In genomic region chr4:15413010-15413622, GRCh38 we compare ENCODE assay signal across 18 cellular contexts. TPM values are rescaled to one million over a fixed set of nuclear protein-coding genes. Genes with fewer than 3 reads are reported as not detected.
A peak's percentile ranks its signal among the peaks of the same experiment; 100 is the strongest.
DNase-seq lines count a peak whose midpoint lies in the region; ATAC-seq and TF ChIP-seq lines count a peak whose summit lies in the region.
"Had no signal": no experiment of that assay in that cellular context is flagged by ENCODE, and none has a peak within 500 bp of the region (broad histone marks: within the 10 kb centered on the region; RNA-seq: fewer than 3 reads in every experiment).

No MANE protein-coding gene starts in this region.

- no peaks in the 10 kb centered on the region for H3K27me3 ChIP-seq in CD4-positive, alpha-beta T cell (ENCODE audit: control insufficient read depth, insufficient read depth, low read length)
- H3K27me3 ChIP-seq in spleen (replicated peaks in 1 of 7) = no peaks in the 10 kb centered on the region
- H3K27me3 ChIP-seq: brain microvascular endothelial cell, SJSA1 had no signal

- H3K4me3 ChIP-seq in spleen = no peak overlapping the region
- H3K4me3 ChIP-seq: psoas muscle, SJSA1 had no signal

- H3K4me3 Mint-ChIP-seq in CD4-positive, alpha-beta T cell = peak overlapping the region; percentile 42
- H3K4me3 Mint-ChIP-seq in T-helper 17 cell (no peak overlapping the region), osteocyte (ENCODE audit: unreplicated experiment) (no peak overlapping the region)

- H3K9me3 ChIP-seq in CD4-positive, alpha-beta T cell (ENCODE audit: control insufficient read depth, low read length) = no peaks in the 10 kb centered on the region
- H3K9me3 ChIP-seq in T-helper 17 cell (ENCODE audit: control insufficient read depth, low read length, poor library complexity, severe bottlenecking) (no peaks in the 10 kb centered on the region), spleen (no peaks in the 10 kb centered on the region)
- H3K9me3 ChIP-seq: psoas muscle, SJSA1 had no signal

- DNase-seq in CD4-positive, alpha-beta T cell = no peak
- DNase-seq in T-helper 17 cell (no peak), left ventricle myocardium superior (no peak), spleen (no peak), NCI-H1092 (lab: John Stamatoyannopoulos, UW) (no peak), osteocyte (ENCODE audit: extremely low spot score, unreplicated experiment) (no peak), NCI-H446 treated with DMSO at 0.1 percent for 48 hours (lab: John Stamatoyannopoulos, UW) (no peak)
- DNase-seq: activated CD8-positive, alpha-beta memory T cell treated with anti-CD3 and anti-CD28 coated beads, Interleukin-2, amount 50 U/mL, for 4 hours; brain microvascular endothelial cell; C1 segment of cervical spinal cord; hypothalamus; NCI-H2029; NCI-H526; OCI-M1; psoas muscle; T-helper 9 cell had no signal

- no peaks in the 10 kb centered on the region for H3K9me3 Mint-ChIP-seq in CD4-positive, alpha-beta T cell
- peaks cover 3% of the 10 kb centered on the region for H3K9me3 Mint-ChIP-seq in osteocyte (ENCODE audit: unreplicated experiment)

- no peak for TF ChIP-seq CTCF in CD4-positive, alpha-beta T cell (IDR thresholded peaks at IDR 0.05)
- TF ChIP-seq CTCF in spleen (IDR thresholded peaks at IDR 0.05 in 8 of 11, conservative IDR thresholded peaks at IDR 0.05 in 3 of 11) (no peak), osteocyte (IDR thresholded peaks at IDR 0.05) (no peak)

- CTCF ChIA-PET in CD4-positive, alpha-beta T cell (lab: Charles Lee) = interaction anchor here (1.0 kb wide), 1 partner anchor 17 kb away, joined by 5 read pairs; no protein-coding TSS in a partner anchor

- TF ChIP-seq POLR2A in spleen (IDR thresholded peaks at IDR 0.05) = no peak

- H3K4me1 Mint-ChIP-seq in CD4-positive, alpha-beta T cell (ENCODE audit: low read depth) = peaks cover 67% of the 10 kb centered on the region
- peaks cover 27% of the 10 kb centered on the region for H3K4me1 Mint-ChIP-seq in T-helper 17 cell
- peaks cover 41% of the 10 kb centered on the region for H3K4me1 Mint-ChIP-seq in osteocyte (ENCODE audit: unreplicated experiment)

- H3K4me1 ChIP-seq in spleen = peaks cover 23 to 88% (median 63%) of the 10 kb centered on the region in 6 donors
- H3K4me1 ChIP-seq: psoas muscle had no signal

- WGBS in spleen, 5 donors = 68 to 74% (median 70%) methylated on average over 6 of the region's 6 CpGs

- POLR2A ChIA-PET in CD4-positive, alpha-beta T cell (lab: Charles Lee) = no interaction called here

- intact Hi-C loops in CD4-positive, alpha-beta T cell (cut with DNase I, micrococcal nuclease) = no loop called here
- intact Hi-C loops in left ventricle myocardium superior (cut with micrococcal nuclease) = no loop called here
- intact Hi-C loops in spleen (cut with DNase I; ENCODE audit: low total_unique reads) = no loop called here

- peak; percentile 55 for ATAC-seq in CD4-positive, alpha-beta T cell (ENCODE audit: poor library complexity)
- ATAC-seq in T-helper 17 cell = no peak
- ATAC-seq in left ventricle myocardium superior = peak; percentile 51

- H3K27me3 Mint-ChIP-seq in CD4-positive, alpha-beta T cell = no peaks in the 10 kb centered on the region
- no peaks in the 10 kb centered on the region for H3K27me3 Mint-ChIP-seq in T-helper 17 cell
- H3K27me3 Mint-ChIP-seq in osteocyte (ENCODE audit: unreplicated experiment) = no peaks in the 10 kb centered on the region

- no peaks in the 10 kb centered on the region for H3K36me3 Mint-ChIP-seq in CD4-positive, alpha-beta T cell (ENCODE audit: low read depth)
- peaks cover 3% of the 10 kb centered on the region for H3K36me3 Mint-ChIP-seq in T-helper 17 cell (ENCODE audit: low read depth)
- H3K36me3 Mint-ChIP-seq in osteocyte (ENCODE audit: unreplicated experiment) = no peaks in the 10 kb centered on the region

- no peak overlapping the region for H3K27ac ChIP-seq in CD4-positive, alpha-beta T cell (ENCODE audit: low read depth, low read length)
- peak overlapping the region; percentile 10 to 86 (median 74) for H3K27ac ChIP-seq in spleen
- H3K27ac ChIP-seq: brain microvascular endothelial cell, psoas muscle, SJSA1 had no signal

- H3K36me3 ChIP-seq in spleen = no peaks in the 10 kb centered on the region
- H3K36me3 ChIP-seq: brain microvascular endothelial cell, SJSA1 had no signal

- H3K27ac Mint-ChIP-seq in CD4-positive, alpha-beta T cell = peak overlapping the region; percentile 84
- H3K27ac Mint-ChIP-seq in T-helper 17 cell (peak overlapping the region; percentile 39), osteocyte (ENCODE audit: unreplicated experiment) (no peak overlapping the region)

RNA-seq across cellular contexts. Expression of gene C1QTNF7, which starts 14.7 kb away (rescaled TPM):
- total RNA-seq in CD4-positive, alpha-beta T cell = not detected
- not detected for total RNA-seq in T-helper 17 cell
- 3.1 TPM for total RNA-seq in left ventricle myocardium superior
- 10 to 100 TPM in 4 of 7 donors, 1 to 10 TPM in 3; 3.6 to 22.5 (median 10.8) TPM for total RNA-seq in spleen
- polyA plus RNA-seq in spleen = under 1 TPM; 0.74 to 0.99 (median 0.76) TPM
- not detected in 2 replicates for total RNA-seq in osteocyte
- total RNA-seq: myocyte, SJSA1 had no signal

RNA-seq across cellular contexts. Expression of gene CC2D2A, which starts 56.6 kb away (rescaled TPM):
- total RNA-seq in CD4-positive, alpha-beta T cell = not detected
- total RNA-seq in T-helper 17 cell = 1 to 10 TPM in 1 of 2 donors, under 1 TPM in 1; 0.60 to 1.6 TPM
- 8.2 TPM for total RNA-seq in left ventricle myocardium superior
- 10 to 100 TPM in 2 of 7 donors, 1 to 10 TPM in 5; 2.8 to 16.6 (median 8.7) TPM for total RNA-seq in spleen
- 1 to 10 TPM; 2.6 to 3.8 (median 3.1) TPM for polyA plus RNA-seq in spleen
- 25.5 and 31.2 TPM in 2 replicates for total RNA-seq in osteocyte
